In the genomic region with DNA sequence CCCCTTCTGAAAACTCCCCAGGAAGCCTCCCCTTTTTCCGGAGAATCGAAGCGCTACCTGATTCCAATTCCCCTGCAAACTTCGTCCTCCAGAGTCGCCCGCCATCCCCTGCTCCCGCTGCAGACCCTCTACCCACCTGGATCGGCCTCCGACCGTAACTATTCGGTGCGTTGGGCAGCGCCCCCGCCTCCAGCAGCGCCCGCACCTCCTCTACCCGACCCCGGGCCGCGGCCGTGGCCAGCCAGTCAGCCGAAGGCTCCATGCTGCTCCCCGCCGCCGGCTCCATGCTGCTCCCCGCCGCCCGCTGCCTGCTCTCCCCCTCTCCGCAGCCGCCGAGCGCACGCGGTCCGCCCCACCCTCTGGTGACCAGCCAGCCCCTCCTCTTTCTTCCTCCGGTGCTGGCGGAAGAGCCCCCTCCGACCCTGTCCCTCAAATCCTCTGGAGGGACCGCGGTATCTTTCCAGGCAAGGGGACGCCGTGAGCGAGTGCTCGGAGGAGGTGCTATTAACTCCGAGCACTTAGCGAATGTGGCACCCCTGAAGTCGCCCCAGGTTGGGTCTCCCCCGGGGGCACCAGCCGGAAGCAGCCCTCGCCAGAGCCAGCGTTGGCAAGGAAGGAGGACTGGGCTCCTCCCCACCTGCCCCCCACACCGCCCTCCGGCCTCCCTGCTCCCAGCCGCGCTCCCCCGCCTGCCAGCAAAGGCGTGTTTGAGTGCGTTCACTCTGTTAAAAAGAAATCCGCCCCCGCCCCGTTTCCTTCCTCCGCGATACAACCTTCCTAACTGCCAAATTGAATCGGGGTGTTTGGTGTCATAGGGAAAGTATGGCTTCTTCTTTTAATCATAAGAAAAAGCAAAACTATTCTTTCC, we compare ENCODE assay signal across 8 cellular contexts. TPM values are rescaled to one million over a fixed set of nuclear protein-coding genes. Genes with fewer than 3 reads are reported as not detected.
DNase-seq lines count a peak whose midpoint lies in the region; ATAC-seq and TF ChIP-seq lines count a peak whose summit lies in the region.

No MANE protein-coding gene starts in this region.

- peaks cover 0 to 13% (median 12%) of the 10 kb centered on the region in 5 donors for H3K9me3 Mint-ChIP-seq in CD8-positive, alpha-beta memory T cell
- H3K9me3 Mint-ChIP-seq in chondrocyte (ENCODE audit: low read depth): no peaks in the 10 kb centered on the region

- peaks cover 0 to 3% (median 3%) of the 10 kb centered on the region in 3 donors for H3K36me3 Mint-ChIP-seq in CD8-positive, alpha-beta memory T cell
- peaks cover 16% of the 10 kb centered on the region for H3K36me3 Mint-ChIP-seq in chondrocyte (ENCODE audit: low read depth)

- DNase-seq in CD8-positive, alpha-beta memory T cell: peak in 3 of 5 donors; percentile 22 to 58 (median 28)
- DNase-seq in HL-60 (ENCODE audit: low read depth in 1 of 2, low spot score in 1 of 2) (peak in 1 of 2 experiments; percentile 86), SHP77 (lab: John Stamatoyannopoulos, UW) (peak; percentile 42 to 71), chondrocyte (ENCODE audit: low spot score) (no peak), pons (ENCODE audit: low spot score) (no peak)
- DNase-seq in stimulated activated naive CD8-positive, alpha-beta T cell treated with anti-CD3 and anti-CD28 coated beads, Interleukin-15, Interleukin-2, amounts not matched to agents 100 U/mL and 50 U/mL, for 24 hours: peak; percentile 56

- TF ChIP-seq CTCF in HL-60 (IDR thresholded peaks at IDR 0.05; ENCODE audit: insufficient read depth, low read length): no peak
- TF ChIP-seq CTCF in chondrocyte (IDR thresholded peaks at IDR 0.05): no peak
- TF ChIP-seq CTCF in liver (IDR thresholded peaks at IDR 0.05; ENCODE audit: low read depth, low read length, missing input control): no peak

- TF ChIP-seq RAD21 in liver (IDR thresholded peaks at IDR 0.05): no peak

- POLR2A ChIA-PET in CD8-positive, alpha-beta memory T cell (lab: Charles Lee): no interaction called here

- H3K27ac ChIP-seq in CD8-positive, alpha-beta memory T cell (ENCODE audit: low read depth, low read length): no peak overlapping the region
- H3K27ac ChIP-seq in HL-60 (replicated peaks): peak overlapping the region; percentile 89
- no peak overlapping the region for H3K27ac ChIP-seq in liver (ENCODE audit: low read depth in 1 of 2, low read length in 2 of 2)

- no peak overlapping the region for H3K9ac ChIP-seq in liver (ENCODE audit: low read depth in 1 of 2, low read length in 2 of 2)

- peak overlapping the region; percentile 45 for H3K4me3 ChIP-seq in CD8-positive, alpha-beta memory T cell (ENCODE audit: low read length)
- H3K4me3 ChIP-seq in HL-60 (replicated peaks; ENCODE audit: insufficient read depth, low read length): peak overlapping the region; percentile 53
- H3K4me3 ChIP-seq in liver (ENCODE audit: low read depth in 1 of 3, low read length in 3 of 3): peak overlapping the region; percentile 18 to 53 (median 46)

- peak; percentile 71 for ATAC-seq in GM19463 (IDR thresholded peaks at IDR 0.05; ENCODE audit: unreplicated experiment)
- ATAC-seq in stimulated activated naive CD8-positive, alpha-beta T cell treated with anti-CD3 and anti-CD28 coated beads, Interleukin-15, Interleukin-2, amounts not matched to agents 100 U/mL and 50 U/mL, for 24 hours: peak; percentile 65

- H3K27me3 Mint-ChIP-seq in CD8-positive, alpha-beta memory T cell: peaks cover 88 to 91% of the 10 kb centered on the region in 2 donors
- peaks cover 84% of the 10 kb centered on the region for H3K27me3 Mint-ChIP-seq in chondrocyte (ENCODE audit: low read depth)

- H3K9me3 ChIP-seq in CD8-positive, alpha-beta memory T cell (ENCODE audit: low read length): no peaks in the 10 kb centered on the region
- H3K9me3 ChIP-seq in liver (ENCODE audit: control insufficient read depth in 4 of 4, low read length in 3 of 4): peaks cover 0 to 6% (median 0%) of the 10 kb centered on the region in 4 donors

- 2% methylated on average over 64 of the region's 64 CpGs for WGBS in liver

- CTCF ChIA-PET in CD8-positive, alpha-beta memory T cell (lab: Charles Lee): no interaction called here

- no peaks in the 10 kb centered on the region for H3K36me3 ChIP-seq in CD8-positive, alpha-beta memory T cell (ENCODE audit: insufficient read depth, low read length)
- no peaks in the 10 kb centered on the region for H3K36me3 ChIP-seq in liver (ENCODE audit: control insufficient read depth in 4 of 4, insufficient read depth in 3 of 4, low read depth in 1 of 4, low read length in 3 of 4)

- H3K27me3 ChIP-seq in CD8-positive, alpha-beta memory T cell (ENCODE audit: insufficient read depth, low read length, poor library complexity, severe bottlenecking): peaks cover 83% of the 10 kb centered on the region
- H3K27me3 ChIP-seq in HL-60 (ENCODE audit: insufficient read depth, poor library complexity, severe bottlenecking): no peaks in the 10 kb centered on the region
- H3K27me3 ChIP-seq in liver (ENCODE audit: control insufficient read depth in 4 of 4, insufficient read depth in 4 of 4, low read length in 3 of 4): peaks cover 3 to 42% (median 22%) of the 10 kb centered on the region in 4 donors

- H3K4me1 ChIP-seq in CD8-positive, alpha-beta memory T cell (ENCODE audit: insufficient read depth, low read length): peaks cover 16% of the 10 kb centered on the region
- H3K4me1 ChIP-seq in liver (ENCODE audit: control insufficient read depth in 4 of 4, insufficient read depth in 4 of 4, low read length in 3 of 4): peaks cover 6 to 15% (median 12%) of the 10 kb centered on the region in 4 donors

- H3K27ac Mint-ChIP-seq in CD8-positive, alpha-beta memory T cell: peak overlapping the region in 4 of 8 donors; percentile 6 to 62 (median 44)
- no peak overlapping the region for H3K27ac Mint-ChIP-seq in chondrocyte (ENCODE audit: unreplicated experiment)

- peak overlapping the region; percentile 65 to 85 (median 80) for H3K4me3 Mint-ChIP-seq in CD8-positive, alpha-beta memory T cell
- H3K4me3 Mint-ChIP-seq in chondrocyte (ENCODE audit: unreplicated experiment): peak overlapping the region; percentile 78

- peaks cover 22 to 23% (median 22%) of the 10 kb centered on the region in 3 donors for H3K4me1 Mint-ChIP-seq in CD8-positive, alpha-beta memory T cell
- H3K4me1 Mint-ChIP-seq in chondrocyte (ENCODE audit: low read depth): peaks cover 21% of the 10 kb centered on the region

TF ChIP-seq in liver, 16 proteins besides CTCF, POLR2A, EP300 and RAD21 (continues in another document):
- TF ChIP-seq HNF4A (conservative IDR thresholded peaks at IDR 0.05) (no peak), HNF4G (IDR thresholded peaks at IDR 0.05) (no peak), NR2F2 (IDR thresholded peaks at IDR 0.05) (no peak), YY1 (IDR thresholded peaks at IDR 0.05) (no peak), JUND (IDR thresholded peaks at IDR 0.05) (no peak), TAF1 (conservative IDR thresholded peaks at IDR 0.05) (no peak), SP1 (IDR thresholded peaks at IDR 0.05) (no peak), FOXA2 (IDR thresholded peaks at IDR 0.05) (no peak), RXRA (IDR thresholded peaks at IDR 0.05) (no peak), GABPA (IDR thresholded peaks at IDR 0.05 in 1 of 2, conservative IDR thresholded peaks at IDR 0.05 in 1 of 2) (no peak), EGR1 (IDR thresholded peaks at IDR 0.05; ENCODE audit: low read depth in 2 of 2) (no peak)
- TF ChIP-seq, protein P1, sequence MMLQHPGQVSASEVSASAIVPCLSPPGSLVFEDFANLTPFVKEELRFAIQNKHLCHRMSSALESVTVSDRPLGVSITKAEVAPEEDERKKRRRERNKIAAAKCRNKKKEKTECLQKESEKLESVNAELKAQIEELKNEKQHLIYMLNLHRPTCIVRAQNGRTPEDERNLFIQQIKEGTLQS (IDR thresholded peaks at IDR 0.05): no peak
- TF ChIP-seq, protein P2, sequence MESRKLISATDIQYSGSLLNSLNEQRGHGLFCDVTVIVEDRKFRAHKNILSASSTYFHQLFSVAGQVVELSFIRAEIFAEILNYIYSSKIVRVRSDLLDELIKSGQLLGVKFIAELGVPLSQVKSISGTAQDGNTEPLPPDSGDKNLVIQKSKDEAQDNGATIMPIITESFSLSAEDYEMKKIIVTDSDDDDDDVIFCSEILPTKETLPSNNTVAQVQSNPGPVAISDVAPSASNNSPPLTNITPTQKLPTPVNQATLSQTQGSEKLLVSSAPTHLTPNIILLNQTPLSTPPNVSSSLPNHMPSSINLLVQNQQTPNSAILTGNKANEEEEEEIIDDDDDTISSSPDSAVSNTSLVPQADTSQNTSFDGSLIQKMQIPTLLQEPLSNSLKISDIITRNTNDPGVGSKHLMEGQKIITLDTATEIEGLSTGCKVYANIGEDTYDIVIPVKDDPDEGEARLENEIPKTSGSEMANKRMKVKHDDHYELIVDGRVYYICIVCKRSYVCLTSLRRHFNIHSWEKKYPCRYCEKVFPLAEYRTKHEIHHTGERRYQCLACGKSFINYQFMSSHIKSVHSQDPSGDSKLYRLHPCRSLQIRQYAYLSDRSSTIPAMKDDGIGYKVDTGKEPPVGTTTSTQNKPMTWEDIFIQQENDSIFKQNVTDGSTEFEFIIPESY (IDR thresholded peaks at IDR 0.05): no peak
- TF ChIP-seq, protein P3, sequence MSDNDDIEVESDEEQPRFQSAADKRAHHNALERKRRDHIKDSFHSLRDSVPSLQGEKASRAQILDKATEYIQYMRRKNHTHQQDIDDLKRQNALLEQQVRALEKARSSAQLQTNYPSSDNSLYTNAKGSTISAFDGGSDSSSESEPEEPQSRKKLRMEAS (IDR thresholded peaks at IDR 0.05): no peak

RNA-seq across cellular contexts. Expression of a gene that starts 19.4 kb away (rescaled TPM):
- total RNA-seq in CD8-positive, alpha-beta memory T cell: 1 to 10 TPM; 3.9 to 4.1 TPM
- 6.8 TPM for polyA plus RNA-seq in CD8-positive, alpha-beta memory T cell
- total RNA-seq in chondrocyte: 20.7 to 31.7 TPM (median 21.2 TPM) in 3 replicates
- under 1 TPM; 0.23 to 0.33 TPM for total RNA-seq in liver
- under 1 TPM; 0.52 to 0.76 TPM for polyA plus RNA-seq in liver

RNA-seq across cellular contexts. Expression of a gene that starts 19.8 kb away (rescaled TPM):
- under 1 TPM; 0.58 to 0.74 TPM for total RNA-seq in CD8-positive, alpha-beta memory T cell
- polyA plus RNA-seq in CD8-positive, alpha-beta memory T cell: not detected
- 3.2 to 7.5 TPM (median 3.5 TPM) in 3 replicates for total RNA-seq in chondrocyte
- total RNA-seq in liver: under 1 TPM in 1 of 2 donors, not detected in 1; 0.42 TPM
- polyA plus RNA-seq in liver: under 1 TPM in 1 of 2 donors, not detected in 1; 0.08 TPM

RNA-seq across cellular contexts. Expression of a gene that starts 34.3 kb away (rescaled TPM):
- under 1 TPM in 1 of 2 experiments, not detected in 1; 0.09 TPM for total RNA-seq in CD8-positive, alpha-beta memory T cell
- 0.16 TPM for polyA plus RNA-seq in CD8-positive, alpha-beta memory T cell
- total RNA-seq in chondrocyte (247 to 252 TPM (median 247 TPM) in 3 replicates), liver (1 to 10 TPM in 1 of 2 donors, under 1 TPM in 1; 0.33 to 1.3 TPM)
- under 1 TPM; 0.32 to 0.75 TPM for polyA plus RNA-seq in liver

Comparison
In these comparisons a context has a peak if more than half of its experiments do, and no peak if none do; other contexts are left out.
1. DNase-seq: peak in CD8-positive, alpha-beta memory T cell (3 of 5), SHP77 (2 of 2) and stimulated activated naive CD8-positive, alpha-beta T cell treated with anti-CD3 and anti-CD28 coated beads, Interleukin-15, Interleukin-2, amounts not matched to agents 100 U/mL and 50 U/mL, for 24 hours (single experiment); none in chondrocyte (single experiment) and pons (single experiment).
2. RNA of a gene that starts 34.3 kb away (total RNA-seq): 247 to 252 TPM in chondrocyte; 0.33 to 1.3 TPM in liver and 0.09 TPM in CD8-positive, alpha-beta memory T cell; every median in the first group is over 100 times any median in the second.
3. Peak in every context shown above with its lines, with median percentiles within 50 percentile points of each other: H3K4me3 ChIP-seq.